In the genomic region with DNA sequence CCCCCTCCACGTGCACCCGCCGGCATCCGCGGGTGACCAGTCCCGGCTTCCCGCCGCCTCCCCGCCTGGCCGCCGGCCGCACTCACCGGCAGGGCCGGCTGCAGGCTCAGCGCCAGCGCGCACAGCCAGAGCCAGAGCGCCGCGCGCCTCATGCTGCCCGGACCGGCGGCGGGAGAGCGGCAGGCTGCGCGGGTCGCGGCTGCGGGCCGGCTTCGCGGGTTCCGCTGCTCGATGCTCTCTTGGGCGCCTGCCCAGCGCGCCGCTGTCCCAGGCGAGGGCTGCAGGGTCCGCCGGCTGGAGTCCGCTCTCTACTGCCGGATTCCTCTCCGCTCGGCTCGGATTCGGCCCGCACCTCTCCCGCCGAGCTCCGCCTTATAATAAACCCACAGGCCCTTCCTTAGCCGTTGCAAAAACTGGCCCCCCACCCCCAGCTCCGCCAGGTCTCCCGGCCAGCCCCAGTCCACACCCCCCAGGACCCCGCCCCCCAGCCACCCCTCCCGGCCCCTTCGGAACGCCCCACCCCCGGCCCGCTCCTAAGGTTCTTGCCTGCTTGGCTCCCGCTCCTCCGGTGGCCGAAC, we compare ENCODE assay signal across 8 cellular contexts. TPM values are rescaled to one million over a fixed set of nuclear protein-coding genes. Genes with fewer than 3 reads are reported as not detected.
DNase-seq lines count a peak whose midpoint lies in the region; ATAC-seq and TF ChIP-seq lines count a peak whose summit lies in the region.

Gene SDC1 (minus strand): TSS at position 415 of the 578 bp plus-strand sequence. CDS start 263 bp downstream, at position 152.

- ATAC-seq in GM18867 (IDR thresholded peaks at IDR 0.05; ENCODE audit: unreplicated experiment) (peak; percentile 24), esophagus mucosa (peak; percentile 61)

- H3K4me3 ChIP-seq in AG10803 (ENCODE audit: low read length): peak within 1 kb of the TSS; percentile 65

- no peak for TF ChIP-seq CTCF in AG10803 (conservative IDR thresholded peaks at IDR 0.05; ENCODE audit: low read length)

- DNase-seq in AG10803 (ENCODE audit: low read depth) (peak; percentile 51), HK-2 (ENCODE audit: unreplicated experiment) (peak; percentile 81), SW 1271 (lab: John Stamatoyannopoulos, UW) (peak; percentile 44 to 69), myocyte (ENCODE audit: low read depth) (peak; percentile 44), GM19238 (ENCODE audit: insufficient read length, low spot score) (no peak)
- DNase-seq in stimulated activated CD4-positive, alpha-beta T cell treated with anti-CD3 and anti-CD28 coated beads, Interleukin-4, amount 100 ng/mL, for 4 hours: no peak

RNA-seq across cellular contexts. Expression of gene SDC1, which starts in this region (rescaled TPM):
- total RNA-seq in esophagus mucosa (477 TPM), myocyte (9.8 and 11.0 TPM in 2 replicates)
- polyA plus RNA-seq in myocyte (2012): 7.4 TPM

Comparison
In these comparisons a context has a peak if more than half of its experiments do, and no peak if none do; other contexts are left out.
1. RNA of gene SDC1 (total RNA-seq): 477 TPM in esophagus mucosa (single experiment); 9.8 to 11.0 TPM in myocyte; every median in the first group is over 10 times any median in the second.
2. DNase-seq: peak in AG10803 (single experiment), HK-2 (single experiment), SW 1271 (2 of 2) and myocyte (single experiment); none in stimulated activated CD4-positive, alpha-beta T cell treated with anti-CD3 and anti-CD28 coated beads, Interleukin-4, amount 100 ng/mL, for 4 hours (0 of 2) and GM19238 (single experiment).